In the genomic region with DNA sequence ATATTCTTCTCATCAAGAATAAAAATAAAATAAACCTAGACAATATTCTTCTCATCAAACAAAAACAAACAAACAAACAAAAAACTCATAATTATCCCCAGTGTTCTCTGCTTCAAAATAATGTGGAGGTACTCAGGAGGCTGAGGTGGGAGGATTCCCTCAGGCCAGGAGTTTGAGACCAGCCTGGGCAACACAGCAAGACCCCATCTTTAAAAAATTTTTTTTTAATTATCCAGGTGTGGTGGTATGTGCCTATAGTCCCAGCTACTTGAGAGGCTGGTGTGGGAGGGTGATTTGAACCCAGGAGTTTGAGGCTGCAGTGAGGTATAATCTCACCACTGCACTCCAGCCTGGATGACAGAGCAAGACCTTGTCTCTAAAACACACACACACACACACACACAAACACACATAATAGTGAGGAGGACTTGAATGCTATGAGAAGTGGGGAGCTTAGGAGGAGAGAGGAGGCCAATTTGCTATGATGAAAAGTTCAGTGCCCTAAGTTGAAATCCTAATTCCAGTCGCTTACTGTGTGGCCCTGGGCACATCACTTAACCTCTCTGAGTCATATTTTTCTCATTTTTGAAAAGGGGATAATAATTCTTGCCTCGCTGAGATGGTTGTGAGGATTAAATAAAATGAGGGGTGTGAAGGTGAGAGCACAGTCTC, we compare ENCODE assay signal across 26 cellular contexts. TPM values are rescaled to one million over a fixed set of nuclear protein-coding genes. Genes with fewer than 3 reads are reported as not detected.
DNase-seq lines count a peak whose midpoint lies in the region; ATAC-seq, FAIRE-seq and TF ChIP-seq lines count a peak whose summit lies in the region.
"Had no signal": no experiment of that assay in that cellular context is flagged by ENCODE, and none has a peak within 500 bp of the region (broad histone marks: within the 10 kb centered on the region; RNA-seq: fewer than 3 reads in every experiment).

No MANE protein-coding gene starts in this region.

- no peaks in the 10 kb centered on the region for H3K27me3 Mint-ChIP-seq in activated CD8-positive, alpha-beta T cell treated with anti-CD3 and anti-CD28 coated beads for 36 hours
- H3K27me3 Mint-ChIP-seq in activated CD8-positive, alpha-beta T cell treated with anti-CD3 and anti-CD28 coated beads, Interleukin-2, amount 10 ng/mL, durations not matched to agents 7 days and 5 days (ENCODE audit: low read depth) = no peaks in the 10 kb centered on the region
- peaks cover 4% of the 10 kb centered on the region for H3K27me3 Mint-ChIP-seq in astrocyte (ENCODE audit: low read depth, unreplicated experiment)
- no peaks in the 10 kb centered on the region for H3K27me3 Mint-ChIP-seq in stimulated activated naive B cell treated with anti-CD40 and anti-IgM and Interleukin-4, amounts not matched to agents 10 μg/mL and 1 μg/mL and 100 μg/mL, for 72 hours
- H3K27me3 Mint-ChIP-seq: central memory CD8-positive, alpha-beta T cell; dendritic cell treated with granulocyte-macrophage colony-stimulating factor and Interleukin-4, amounts not matched to agents 40 ng/mL and 50 ng/mL, for 4 days; T-cell had no signal

- DNase-seq in activated CD8-positive, alpha-beta T cell treated with anti-CD3 and anti-CD28 coated beads for 36 hours = no peak
- no peak for DNase-seq in activated CD8-positive, alpha-beta T cell treated with anti-CD3 and anti-CD28 coated beads, Interleukin-2, amount 10 ng/mL, durations not matched to agents 7 days and 5 days
- no peak for DNase-seq in astrocyte (ENCODE audit: low read depth)
- DNase-seq in stimulated activated naive B cell treated with anti-CD40 and anti-IgM and Interleukin-4, amounts not matched to agents 10 μg/mL and 1 μg/mL and 100 μg/mL, for 72 hours = no peak
- DNase-seq in stimulated activated CD4-positive, alpha-beta T cell treated with anti-CD3 and anti-CD28 coated beads, Interleukin-4, amount 100 ng/mL, for 1 hour = no peak
- no peak for DNase-seq in Right ventricle myocardium inferior (ENCODE audit: missing footprints)
- DNase-seq in kidney glomerular epithelial cell (lab: John Stamatoyannopoulos, UW) = no peak
- DNase-seq: activated CD8-positive, alpha-beta memory T cell treated with anti-CD3 and anti-CD28 coated beads for 24 hours; H7; NCI-H1105 treated with DMSO at 0.1 percent for 48 hours; NCI-H187 treated with DMSO at 0.1 percent for 48 hours; NCI-H2171 treated with DMSO at 0.1 percent for 48 hours; NCI-H510A treated with DMSO at 0.1 percent for 48 hours; nephron progenitor cell; sigmoid colon; stimulated activated CD4-positive, alpha-beta T cell treated with anti-CD3 and anti-CD28 coated beads, Interleukin-12 subunit alpha, Interleukin-12 subunit beta, amount 100 ng/mL, for 4 hours; stimulated activated CD4-positive, alpha-beta T cell treated with anti-CD3 and anti-CD28 coated beads, Interleukin-2, amount 100 ng/mL, for 48 hours; T-cell had no signal

- POLR2A ChIA-PET in activated CD8-positive, alpha-beta T cell treated with anti-CD3 and anti-CD28 coated beads for 36 hours (lab: Charles Lee) = interaction anchor here (1.0 to 2.2 kb wide), 5 partner anchors 9 to 51 kb away, joined by 3 to 10 read pairs (median 3); no protein-coding TSS in a partner anchor
- POLR2A ChIA-PET in activated CD8-positive, alpha-beta T cell treated with anti-CD3 and anti-CD28 coated beads, Interleukin-2, amount 10 ng/mL, durations not matched to agents 7 days and 5 days (lab: Charles Lee) = interaction anchor here (1.0 to 1.5 kb wide), 2 partner anchors 9 to 76 kb away, joined by 3 read pairs; no protein-coding TSS in a partner anchor
- POLR2A ChIA-PET in HEK293 (lab: Yijun Ruan, JAX) = interaction anchor here (0.7 to 0.9 kb wide), 2 partner anchors 36 to 194 kb away, joined by 3 read pairs; no protein-coding TSS in a partner anchor

- H3K27me3 ChIP-seq in astrocyte (ENCODE audit: insufficient read depth, low read length) = peaks cover 3% of the 10 kb centered on the region
- H3K27me3 ChIP-seq: sigmoid colon had no signal

- H3K4me3 ChIP-seq in HEK293 (ENCODE audit: low read depth, low read length) = no peak overlapping the region
- no peak overlapping the region for H3K4me3 ChIP-seq in astrocyte (ENCODE audit: insufficient read depth, low read depth, low read length)
- H3K4me3 ChIP-seq: A549, sigmoid colon had no signal

- no peak for FAIRE-seq in astrocyte (lab: Jason Lieb, UNC)
- FAIRE-seq: A549, HTR-8/SVneo, TTC549 had no signal

- no peak overlapping the region for H3K27ac ChIP-seq in HEK293 (ENCODE audit: extremely low read depth, low read depth, low read length)
- no peak overlapping the region for H3K27ac ChIP-seq in astrocyte (ENCODE audit: low read depth, low read length)
- H3K27ac ChIP-seq: A549, RWPE1, sigmoid colon had no signal

- H3K27ac Mint-ChIP-seq in activated CD8-positive, alpha-beta T cell treated with anti-CD3 and anti-CD28 coated beads for 36 hours = peak overlapping the region; percentile 59
- no peak overlapping the region for H3K27ac Mint-ChIP-seq in activated CD8-positive, alpha-beta T cell treated with anti-CD3 and anti-CD28 coated beads, Interleukin-2, amount 10 ng/mL, durations not matched to agents 7 days and 5 days
- H3K27ac Mint-ChIP-seq in astrocyte (ENCODE audit: unreplicated experiment) = no peak overlapping the region
- peak overlapping the region; percentile 90 for H3K27ac Mint-ChIP-seq in stimulated activated naive B cell treated with anti-CD40 and anti-IgM and Interleukin-4, amounts not matched to agents 10 μg/mL and 1 μg/mL and 100 μg/mL, for 72 hours
- H3K27ac Mint-ChIP-seq: dendritic cell treated with granulocyte-macrophage colony-stimulating factor and Interleukin-4, amounts not matched to agents 40 ng/mL and 50 ng/mL, for 4 days; nephron progenitor cell had no signal

- no peak overlapping the region for H3K4me2 ChIP-seq in astrocyte (ENCODE audit: low read length)
- H3K4me2 ChIP-seq: A549 had no signal

- no peak overlapping the region for H3K9ac ChIP-seq in astrocyte (ENCODE audit: low read length)

- H2AFZ ChIP-seq in astrocyte (ENCODE audit: low read depth, low read length) = no peak overlapping the region

- H3K36me3 ChIP-seq in HEK293 (ENCODE audit: control insufficient read depth in 2 of 2, insufficient read depth in 1 of 2, low read length in 2 of 2) = no peaks in the 10 kb centered on the region
- H3K36me3 ChIP-seq in astrocyte (ENCODE audit: insufficient read depth, low read length) = no peaks in the 10 kb centered on the region
- H3K36me3 ChIP-seq: sigmoid colon had no signal

- intact Hi-C loops in activated CD8-positive, alpha-beta T cell treated with anti-CD3 and anti-CD28 coated beads for 36 hours (cut with micrococcal nuclease) = no loop called here
- intact Hi-C loops in Right ventricle myocardium inferior (cut with DNase I) = no loop called here

- H3K4me1 Mint-ChIP-seq in activated CD8-positive, alpha-beta T cell treated with anti-CD3 and anti-CD28 coated beads for 36 hours (ENCODE audit: low read depth) = peaks cover 17% of the 10 kb centered on the region
- H3K4me1 Mint-ChIP-seq in activated CD8-positive, alpha-beta T cell treated with anti-CD3 and anti-CD28 coated beads, Interleukin-2, amount 10 ng/mL, durations not matched to agents 7 days and 5 days (ENCODE audit: low read depth) = peaks cover 6% of the 10 kb centered on the region
- peaks cover 10% of the 10 kb centered on the region for H3K4me1 Mint-ChIP-seq in astrocyte (ENCODE audit: low read depth, unreplicated experiment)
- peaks cover 40 to 58% of the 10 kb centered on the region in 2 donors for H3K4me1 Mint-ChIP-seq in stimulated activated naive B cell treated with anti-CD40 and anti-IgM and Interleukin-4, amounts not matched to agents 10 μg/mL and 1 μg/mL and 100 μg/mL, for 72 hours
- H3K4me1 Mint-ChIP-seq: central memory CD8-positive, alpha-beta T cell; nephron progenitor cell had no signal

- no peaks in the 10 kb centered on the region for H3K9me3 ChIP-seq in HEK293 (ENCODE audit: control insufficient read depth, insufficient read depth, low read depth, low read length)
- H3K9me3 ChIP-seq in astrocyte (ENCODE audit: insufficient read depth, low read depth, low read length) = no peaks in the 10 kb centered on the region
- H3K9me3 ChIP-seq: A549, sigmoid colon had no signal

- H3K79me2 ChIP-seq in astrocyte (ENCODE audit: insufficient read depth, low read length) = no peaks in the 10 kb centered on the region

- H3K4me1 ChIP-seq in HEK293 (ENCODE audit: control insufficient read depth, insufficient read depth, low read length) (no peaks in the 10 kb centered on the region), astrocyte (ENCODE audit: insufficient read depth, low read length) (no peaks in the 10 kb centered on the region)
- H3K4me1 ChIP-seq: sigmoid colon had no signal

- no peaks in the 10 kb centered on the region for H4K20me1 ChIP-seq in astrocyte (ENCODE audit: insufficient read depth, low read length)

- H3K4me3 Mint-ChIP-seq in activated CD8-positive, alpha-beta T cell treated with anti-CD3 and anti-CD28 coated beads for 36 hours = no peak overlapping the region
- no peak overlapping the region for H3K4me3 Mint-ChIP-seq in activated CD8-positive, alpha-beta T cell treated with anti-CD3 and anti-CD28 coated beads, Interleukin-2, amount 10 ng/mL, durations not matched to agents 7 days and 5 days
- peak overlapping the region; percentile 12 for H3K4me3 Mint-ChIP-seq in astrocyte (ENCODE audit: unreplicated experiment)
- peak overlapping the region; percentile 13 to 37 for H3K4me3 Mint-ChIP-seq in stimulated activated naive B cell treated with anti-CD40 and anti-IgM and Interleukin-4, amounts not matched to agents 10 μg/mL and 1 μg/mL and 100 μg/mL, for 72 hours
- H3K4me3 Mint-ChIP-seq: central memory CD8-positive, alpha-beta T cell; dendritic cell treated with granulocyte-macrophage colony-stimulating factor and Interleukin-4, amounts not matched to agents 40 ng/mL and 50 ng/mL, for 4 days; nephron progenitor cell; T-cell had no signal

- no peaks in the 10 kb centered on the region for H3K36me3 Mint-ChIP-seq in activated CD8-positive, alpha-beta T cell treated with anti-CD3 and anti-CD28 coated beads for 36 hours (ENCODE audit: low read depth)
- no peaks in the 10 kb centered on the region for H3K36me3 Mint-ChIP-seq in activated CD8-positive, alpha-beta T cell treated with anti-CD3 and anti-CD28 coated beads, Interleukin-2, amount 10 ng/mL, durations not matched to agents 7 days and 5 days (ENCODE audit: low read depth)
- H3K36me3 Mint-ChIP-seq in astrocyte (ENCODE audit: low read depth, unreplicated experiment) = no peaks in the 10 kb centered on the region
- H3K36me3 Mint-ChIP-seq in stimulated activated naive B cell treated with anti-CD40 and anti-IgM and Interleukin-4, amounts not matched to agents 10 μg/mL and 1 μg/mL and 100 μg/mL, for 72 hours = peaks cover 16 to 24% of the 10 kb centered on the region in 2 donors
- H3K36me3 Mint-ChIP-seq: T-cell had no signal

- ATAC-seq in activated CD8-positive, alpha-beta T cell treated with anti-CD3 and anti-CD28 coated beads for 36 hours = peak; percentile 57
- ATAC-seq in activated CD8-positive, alpha-beta T cell treated with anti-CD3 and anti-CD28 coated beads, Interleukin-2, amount 10 ng/mL, durations not matched to agents 7 days and 5 days = no peak
- no peak for ATAC-seq in stimulated activated naive B cell treated with anti-CD40 and anti-IgM and Interleukin-4, amounts not matched to agents 10 μg/mL and 1 μg/mL and 100 μg/mL, for 72 hours (replicated peaks)
- no peak for ATAC-seq in Right ventricle myocardium inferior
- ATAC-seq: left lobe of liver had no signal

- TF ChIP-seq CTCF in activated CD8-positive, alpha-beta T cell treated with anti-CD3 and anti-CD28 coated beads for 36 hours (IDR thresholded peaks at IDR 0.05) = no peak
- TF ChIP-seq CTCF in HEK293 (tag by site-specific recombination; IDR thresholded peaks at IDR 0.05) = no peak
- TF ChIP-seq CTCF in astrocyte (IDR thresholded peaks at IDR 0.05; ENCODE audit: insufficient read depth, low read depth, low read length) = no peak

- peaks cover 6% of the 10 kb centered on the region for H3K9me3 Mint-ChIP-seq in activated CD8-positive, alpha-beta T cell treated with anti-CD3 and anti-CD28 coated beads for 36 hours
- H3K9me3 Mint-ChIP-seq in activated CD8-positive, alpha-beta T cell treated with anti-CD3 and anti-CD28 coated beads, Interleukin-2, amount 10 ng/mL, durations not matched to agents 7 days and 5 days (ENCODE audit: insufficient read depth) = no peaks in the 10 kb centered on the region
- no peaks in the 10 kb centered on the region for H3K9me3 Mint-ChIP-seq in astrocyte (ENCODE audit: unreplicated experiment)
- peaks cover 2 to 4% of the 10 kb centered on the region in 2 donors for H3K9me3 Mint-ChIP-seq in stimulated activated naive B cell treated with anti-CD40 and anti-IgM and Interleukin-4, amounts not matched to agents 10 μg/mL and 1 μg/mL and 100 μg/mL, for 72 hours
- H3K9me3 Mint-ChIP-seq: central memory CD8-positive, alpha-beta T cell had no signal

- CTCF ChIA-PET in activated CD8-positive, alpha-beta T cell treated with anti-CD3 and anti-CD28 coated beads for 36 hours (lab: Charles Lee) = interaction anchor here (1.0 to 2.4 kb wide), 5 partner anchors 11 to 199 kb away, joined by 3 to 8 read pairs (median 6); no protein-coding TSS in a partner anchor
- CTCF ChIA-PET in activated CD8-positive, alpha-beta T cell treated with anti-CD3 and anti-CD28 coated beads, Interleukin-2, amount 10 ng/mL, durations not matched to agents 7 days and 5 days (lab: Charles Lee) = interaction anchor here (0.9 to 3.7 kb wide), 8 partner anchors 10 to 198 kb away, joined by 3 to 17 read pairs (median 4); no protein-coding TSS in a partner anchor
- CTCF ChIA-PET in HEK293 (lab: Yijun Ruan, JAX) = no interaction called here

RNA-seq across cellular contexts. Expression of a gene that starts 35.8 kb away (rescaled TPM):
- 10 to 100 TPM; 56.7 to 70.5 TPM for total RNA-seq in activated CD8-positive, alpha-beta T cell treated with anti-CD3 and anti-CD28 coated beads for 36 hours
- total RNA-seq in activated CD8-positive, alpha-beta T cell treated with anti-CD3 and anti-CD28 coated beads, Interleukin-2, amount 10 ng/mL, durations not matched to agents 7 days and 5 days = 10 to 100 TPM; 89.8 to 96.0 TPM
- total RNA-seq in astrocyte = 45.6 and 52.7 TPM in 2 replicates
- total RNA-seq in Right ventricle myocardium inferior = 64.8 TPM

Comparison
In these comparisons a context has a peak if more than half of its experiments do, and no peak if none do; other contexts are left out.
1. H3K27ac Mint-ChIP-seq: peak in activated CD8-positive, alpha-beta T cell treated with anti-CD3 and anti-CD28 coated beads for 36 hours (single experiment) and stimulated activated naive B cell treated with anti-CD40 and anti-IgM and Interleukin-4, amounts not matched to agents 10 μg/mL and 1 μg/mL and 100 μg/mL, for 72 hours (single experiment); none in activated CD8-positive, alpha-beta T cell treated with anti-CD3 and anti-CD28 coated beads, Interleukin-2, amount 10 ng/mL, durations not matched to agents 7 days and 5 days (single experiment) and astrocyte (single experiment).
2. H3K4me3 Mint-ChIP-seq: peak in astrocyte (single experiment) and stimulated activated naive B cell treated with anti-CD40 and anti-IgM and Interleukin-4, amounts not matched to agents 10 μg/mL and 1 μg/mL and 100 μg/mL, for 72 hours (2 of 2); none in activated CD8-positive, alpha-beta T cell treated with anti-CD3 and anti-CD28 coated beads for 36 hours (single experiment) and activated CD8-positive, alpha-beta T cell treated with anti-CD3 and anti-CD28 coated beads, Interleukin-2, amount 10 ng/mL, durations not matched to agents 7 days and 5 days (single experiment).